Comparison of ENCODE assay signal across 8 cellular contexts in genomic region chrY:7273587-7274203, GRCh38.
A peak's percentile ranks its signal among the peaks of the same experiment; 100 is the strongest.
DNase-seq lines count a peak whose midpoint lies in the region; ATAC-seq and TF ChIP-seq lines count a peak whose summit lies in the region.

No MANE protein-coding gene starts in this region.

- peak; percentile 77 for ATAC-seq in HG03439 (IDR thresholded peaks at IDR 0.05; ENCODE audit: unreplicated experiment)
- ATAC-seq in HG02763 (IDR thresholded peaks at IDR 0.05; ENCODE audit: unreplicated experiment) = no peak

- H3K27me3 Mint-ChIP-seq in chondrocyte (ENCODE audit: low read depth) = no peaks in the 10 kb centered on the region

- DNase-seq in GM03348 (ENCODE audit: low spot score) (peak; percentile 86), foreskin melanocyte (peak; percentile 64), NOMO-1 (lab: John Stamatoyannopoulos, UW; ENCODE audit: unreplicated experiment in 2 of 2) (no peak), chondrocyte (ENCODE audit: low spot score) (no peak)
- DNase-seq in activated CD4-positive, alpha-beta T cell treated with anti-CD3 and anti-CD28 coated beads for 1 hour = peak; percentile 85
- peak; percentile 81 for DNase-seq in stimulated activated CD4-positive, alpha-beta T cell treated with anti-CD3 and anti-CD28 coated beads, Interleukin-4, amount 100 ng/mL, for 1 hour

- H3K4me1 Mint-ChIP-seq in chondrocyte (ENCODE audit: low read depth) = no peaks in the 10 kb centered on the region

- H3K9me3 Mint-ChIP-seq in chondrocyte (ENCODE audit: low read depth) = no peaks in the 10 kb centered on the region

- H3K4me3 Mint-ChIP-seq in chondrocyte (ENCODE audit: unreplicated experiment) = no peak overlapping the region

- no peak for TF ChIP-seq CTCF in chondrocyte (IDR thresholded peaks at IDR 0.05)

- no peaks in the 10 kb centered on the region for H3K36me3 Mint-ChIP-seq in chondrocyte (ENCODE audit: low read depth)

- no peak overlapping the region for H3K27ac Mint-ChIP-seq in chondrocyte (ENCODE audit: unreplicated experiment)

Comparison
In these comparisons a context has a peak if more than half of its experiments do, and no peak if none do; other contexts are left out.
1. DNase-seq: peak in GM03348 (single experiment), activated CD4-positive, alpha-beta T cell treated with anti-CD3 and anti-CD28 coated beads for 1 hour (single experiment), foreskin melanocyte (single experiment) and stimulated activated CD4-positive, alpha-beta T cell treated with anti-CD3 and anti-CD28 coated beads, Interleukin-4, amount 100 ng/mL, for 1 hour (single experiment); none in NOMO-1 (0 of 2) and chondrocyte (single experiment).